ENCODE assay signal across 1 cellular context in the genomic region with DNA sequence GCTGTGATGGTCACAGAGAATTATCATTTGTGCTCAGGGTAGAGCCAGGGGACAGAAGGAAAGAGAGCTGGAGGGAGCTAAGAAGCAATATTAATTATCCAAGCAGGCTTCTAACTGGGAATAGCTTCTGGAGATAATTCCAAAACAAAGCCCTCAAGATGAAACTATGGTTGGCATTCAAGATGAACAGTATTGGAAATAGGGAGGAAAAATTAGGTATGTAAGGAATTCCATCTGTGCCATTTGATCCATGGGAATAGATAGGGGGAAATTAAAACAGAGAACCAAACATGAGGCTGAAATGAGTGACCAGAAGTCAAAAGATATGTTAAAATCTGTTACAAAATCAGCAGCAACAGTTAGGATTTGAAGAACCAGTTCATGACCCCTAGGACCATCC.
TF ChIP-seq lines count a peak whose summit lies in the region.

No MANE protein-coding gene starts in this region.

TF ChIP-seq in GM23338, 12 proteins besides CTCF, POLR2A, EP300 and RAD21 (continued from another document):
- no peak for TF ChIP-seq REST (IDR thresholded peaks at IDR 0.05; ENCODE audit: unreplicated experiment)
- TF ChIP-seq EZH2phosphoT487 (IDR thresholded peaks at IDR 0.05; ENCODE audit: unreplicated experiment), result no peak
- TF ChIP-seq EZH2 (IDR thresholded peaks at IDR 0.05; ENCODE audit: low read depth, unreplicated experiment), result no peak
- no peak for TF ChIP-seq ZNF331 (CRISPR knock-in tag; IDR thresholded peaks at IDR 0.05; ENCODE audit: low read depth)
- no peak for TF ChIP-seq STAT1 (IDR thresholded peaks at IDR 0.05; ENCODE audit: unreplicated experiment)
- TF ChIP-seq JUNB (IDR thresholded peaks at IDR 0.05; ENCODE audit: unreplicated experiment), result no peak
- TF ChIP-seq POLR2AphosphoS5 (IDR thresholded peaks at IDR 0.05; ENCODE audit: low read depth), result no peak
- no peak for TF ChIP-seq NANOG (IDR thresholded peaks at IDR 0.05; ENCODE audit: borderline replicate concordance)
- no peak for TF ChIP-seq ETS1 (IDR thresholded peaks at IDR 0.05)
TF ChIP-seq in GM23338: peak in this region for 0.
